In genomic region chr20:62824476-62825287, GRCh38 we compare ENCODE assay signal across 8 cellular contexts. TPM values are rescaled to one million over a fixed set of nuclear protein-coding genes. Genes with fewer than 3 reads are reported as not detected.
DNase-seq lines count a peak whose midpoint lies in the region; ATAC-seq and TF ChIP-seq lines count a peak whose summit lies in the region.

No MANE protein-coding gene starts in this region.

- H3K9me3 Mint-ChIP-seq in CD8-positive, alpha-beta T cell, result no peaks in the 10 kb centered on the region
- no peaks in the 10 kb centered on the region for H3K9me3 Mint-ChIP-seq in endodermal cell
- peaks cover 0 to 3% (median 0%) of the 10 kb centered on the region in 7 donors for H3K9me3 Mint-ChIP-seq in CD14-positive monocyte

- POLR2A ChIA-PET in CD8-positive, alpha-beta T cell (lab: Charles Lee), result no interaction called here

- no peaks in the 10 kb centered on the region for H3K36me3 Mint-ChIP-seq in CD8-positive, alpha-beta T cell
- H3K36me3 Mint-ChIP-seq in endodermal cell (ENCODE audit: low read depth) (peaks cover 1% of the 10 kb centered on the region), CD14-positive monocyte (no peaks in the 10 kb centered on the region)

- H3K27me3 ChIP-seq in CD8-positive, alpha-beta T cell (ENCODE audit: insufficient read depth, low read length), result no peaks in the 10 kb centered on the region
- no peaks in the 10 kb centered on the region for H3K27me3 ChIP-seq in endodermal cell (ENCODE audit: control insufficient read depth, insufficient read depth, low read length, poor library complexity, severe bottlenecking)
- no peaks in the 10 kb centered on the region for H3K27me3 ChIP-seq in ovary

- intact Hi-C loops in CD8-positive, alpha-beta T cell (cut with DNase I, micrococcal nuclease), result no loop called here
- intact Hi-C loops in ovary (cut with DNase I) (no loop called here), CD14-positive monocyte (cut with micrococcal nuclease) (no loop called here)

- no peak overlapping the region for H3K4me3 Mint-ChIP-seq in CD8-positive, alpha-beta T cell
- H3K4me3 Mint-ChIP-seq in endodermal cell, result no peak overlapping the region
- H3K4me3 Mint-ChIP-seq in CD14-positive monocyte, result peak overlapping the region in 1 of 2 donors; percentile 59

- TF ChIP-seq POLR2A in ovary (IDR thresholded peaks at IDR 0.05), result no peak

- peaks cover 7% of the 10 kb centered on the region for H3K4me1 ChIP-seq in CD8-positive, alpha-beta T cell (ENCODE audit: insufficient read depth, low read length)
- H3K4me1 ChIP-seq in endodermal cell (ENCODE audit: control insufficient read depth, insufficient read depth, low read length) (peaks cover 14% of the 10 kb centered on the region), ovary (ENCODE audit: insufficient read depth) (peaks cover 2% of the 10 kb centered on the region)

- no peak overlapping the region for H3K9ac ChIP-seq in endodermal cell (ENCODE audit: extremely low read depth, low read length, poor library complexity, severe bottlenecking)

- no peaks in the 10 kb centered on the region for H3K4me1 Mint-ChIP-seq in CD8-positive, alpha-beta T cell (ENCODE audit: low read depth)
- H3K4me1 Mint-ChIP-seq in endodermal cell, result peaks cover 9% of the 10 kb centered on the region
- peaks cover 2% of the 10 kb centered on the region for H3K4me1 Mint-ChIP-seq in CD14-positive monocyte

- CTCF ChIA-PET in CD8-positive, alpha-beta T cell (lab: Charles Lee), result no interaction called here

- H3K4me3 ChIP-seq in CD8-positive, alpha-beta T cell (ENCODE audit: low read depth, low read length), result no peak overlapping the region
- H3K4me3 ChIP-seq in endodermal cell (ENCODE audit: low read length), result no peak overlapping the region
- peak overlapping the region; percentile 51 for H3K4me3 ChIP-seq in ovary

- DNase-seq in CD8-positive, alpha-beta T cell, result peak in 5 of 7 experiments; percentile 19 to 36 (median 24)
- DNase-seq in HuH-7 (ENCODE audit: low spot score) (peak; percentile 89), SKM-1 treated with dmso at 0.1 percent for 144 hours (lab: John Stamatoyannopoulos, UW; ENCODE audit: unreplicated experiment) (peak; percentile 50), endodermal cell (peak; percentile 86), ovary (peak in 3 of 5 donors; percentile 15 to 78 (median 47)), CD14-positive monocyte (ENCODE audit: low spot score) (no peak), NCI-H1048 (lab: John Stamatoyannopoulos, UW) (no peak)

- ATAC-seq in CD8-positive, alpha-beta T cell, result no peak
- no peak for ATAC-seq in HG03442 (IDR thresholded peaks at IDR 0.05; ENCODE audit: unreplicated experiment)

- no peaks in the 10 kb centered on the region for H3K9me3 ChIP-seq in CD8-positive, alpha-beta T cell (ENCODE audit: low read length)
- H3K9me3 ChIP-seq in endodermal cell (ENCODE audit: control insufficient read depth, low read length) (no peaks in the 10 kb centered on the region), ovary (no peaks in the 10 kb centered on the region)

- TF ChIP-seq EP300 in ovary (IDR thresholded peaks at IDR 0.05), result no peak

- H3K27ac ChIP-seq in CD8-positive, alpha-beta T cell (ENCODE audit: low read depth, low read length), result no peak overlapping the region
- no peak overlapping the region for H3K27ac ChIP-seq in endodermal cell (ENCODE audit: low read depth, low read length)
- peak overlapping the region in 1 of 2 donors; percentile 44 for H3K27ac ChIP-seq in ovary

- H3K36me3 ChIP-seq in CD8-positive, alpha-beta T cell (ENCODE audit: insufficient read depth, low read length), result no peaks in the 10 kb centered on the region
- H3K36me3 ChIP-seq in endodermal cell (ENCODE audit: control insufficient read depth, insufficient read depth, low read length) (peaks cover 24% of the 10 kb centered on the region), ovary (no peaks in the 10 kb centered on the region)

- TF ChIP-seq CTCF in CD8-positive, alpha-beta T cell (IDR thresholded peaks at IDR 0.05), result no peak
- TF ChIP-seq CTCF in endodermal cell (conservative IDR thresholded peaks at IDR 0.05) (no peak), ovary (IDR thresholded peaks at IDR 0.05) (no peak), CD14-positive monocyte (IDR thresholded peaks at IDR 0.05) (no peak)

- H3K27ac Mint-ChIP-seq in CD8-positive, alpha-beta T cell, result no peak overlapping the region
- no peak overlapping the region for H3K27ac Mint-ChIP-seq in endodermal cell
- no peak overlapping the region for H3K27ac Mint-ChIP-seq in CD14-positive monocyte

- H3K27me3 Mint-ChIP-seq in CD8-positive, alpha-beta T cell (ENCODE audit: low read depth), result peaks cover 4% of the 10 kb centered on the region
- H3K27me3 Mint-ChIP-seq in endodermal cell (ENCODE audit: insufficient read depth) (no peaks in the 10 kb centered on the region), CD14-positive monocyte (ENCODE audit: low read depth in 3 of 3) (peaks cover 6 to 9% (median 8%) of the 10 kb centered on the region in 3 donors)

- 54 to 71% methylated on average over 10 to 23 of the region's 34 CpGs for WGBS in endodermal cell (ENCODE audit: insufficient coverage in 1 of 2, insufficient read length in 1 of 2), 2 experiments
- WGBS in ovary, 3 donors, result 6 to 19% (median 14%) methylated on average over 25 to 34 of the region's 34 CpGs

RNA-seq across cellular contexts. Expression of gene COL9A3, which starts 7.8 kb away (rescaled TPM):
- total RNA-seq in CD8-positive, alpha-beta T cell, result not detected
- total RNA-seq in endodermal cell (100 to 1,000 TPM in 1 of 2 donors, 10 to 100 TPM in 1; 48.9 to 133 TPM), ovary (1 to 10 TPM in 5 of 7 donors, under 1 TPM in 1, not detected in 1; 0.83 to 2.6 (median 1.6) TPM)
- 71.6 TPM for polyA plus RNA-seq in endodermal cell (2013, experiment 1 of 2)
- 66.6 TPM for polyA plus RNA-seq in endodermal cell (2013, experiment 2 of 2)
- polyA plus RNA-seq in ovary (1 to 10 TPM in 1 of 2 donors, under 1 TPM in 1; 0.65 to 3.0 TPM), CD14-positive monocyte (1 to 10 TPM; 1.8 to 2.6 TPM)

RNA-seq across cellular contexts. Expression of gene OGFR, which starts 20.0 kb away (rescaled TPM):
- total RNA-seq in CD8-positive, alpha-beta T cell, result 10 to 100 TPM; 47.8 to 52.2 TPM
- total RNA-seq in endodermal cell, result 10 to 100 TPM; 28.1 to 28.5 TPM
- 23.9 TPM for polyA plus RNA-seq in endodermal cell (2013, experiment 1 of 2)
- polyA plus RNA-seq in endodermal cell (2013, experiment 2 of 2), result 19.5 TPM
- total RNA-seq in ovary, result 10 to 100 TPM; 40.3 to 52.9 (median 45.4) TPM
- 10 to 100 TPM; 28.6 to 43.0 TPM for polyA plus RNA-seq in ovary
- polyA plus RNA-seq in CD14-positive monocyte, result 10 to 100 TPM; 47.8 to 79.3 TPM

RNA-seq across cellular contexts. Expression of gene MRGBP, which starts 28.4 kb away (rescaled TPM):
- 1 to 10 TPM; 7.8 to 8.6 TPM for total RNA-seq in CD8-positive, alpha-beta T cell
- total RNA-seq in endodermal cell (10 to 100 TPM; 14.3 to 18.7 TPM), ovary (10 to 100 TPM in 5 of 7 donors, 1 to 10 TPM in 2; 7.9 to 15.2 (median 12.6) TPM)
- polyA plus RNA-seq in endodermal cell (2013, experiment 1 of 2), result 18.3 TPM
- 18.5 TPM for polyA plus RNA-seq in endodermal cell (2013, experiment 2 of 2)
- polyA plus RNA-seq in ovary (10 to 100 TPM in 1 of 2 donors, 1 to 10 TPM in 1; 6.2 to 11.3 TPM), CD14-positive monocyte (10 to 100 TPM; 10.2 to 10.5 TPM)

RNA-seq across cellular contexts. Expression of gene TCFL5, which starts 36.9 kb away (rescaled TPM):
- total RNA-seq in CD8-positive, alpha-beta T cell, result 1 to 10 TPM; 4.3 to 4.8 TPM
- total RNA-seq in endodermal cell, result 10 to 100 TPM; 15.8 to 17.4 TPM
- polyA plus RNA-seq in endodermal cell (2013, experiment 1 of 2), result 21.1 TPM
- 22.4 TPM for polyA plus RNA-seq in endodermal cell (2013, experiment 2 of 2)
- total RNA-seq in ovary, result 10 to 100 TPM in 5 of 7 donors, 1 to 10 TPM in 2; 8.5 to 17.9 (median 15.0) TPM
- polyA plus RNA-seq in ovary, result 10 to 100 TPM in 1 of 2 donors, 1 to 10 TPM in 1; 8.1 to 10.5 TPM
- polyA plus RNA-seq in CD14-positive monocyte, result under 1 TPM; 0.38 to 0.89 TPM

Comparison
In these comparisons a context has a peak if more than half of its experiments do, and no peak if none do; other contexts are left out.
1. DNase-seq: peak in CD8-positive, alpha-beta T cell (5 of 7), HuH-7 (single experiment), SKM-1 treated with dmso at 0.1 percent for 144 hours (single experiment), endodermal cell (single experiment) and ovary (3 of 5); none in CD14-positive monocyte (single experiment) and NCI-H1048 (single experiment).
2. RNA of gene COL9A3, which starts 7.8 kb away (total RNA-seq): 48.9 to 133 TPM in endodermal cell; 0.83 to 2.6 TPM in ovary and not detected in CD8-positive, alpha-beta T cell; every median in the first group is over 10 times any median in the second.